Comparison of ENCODE assay signal across 1 cellular context in genomic region chr12:109173443-109174240, GRCh38.
A peak's percentile ranks its signal among the peaks of the same experiment; 100 is the strongest.
TF ChIP-seq lines count a peak whose summit lies in the region.

No MANE protein-coding gene starts in this region.

TF ChIP-seq in K562, 482 proteins besides CTCF, POLR2A, EP300 and RAD21 (continues in another document):
- TF ChIP-seq ATF1 (CRISPR knock-in tag; IDR thresholded peaks at IDR 0.05): no peak
- peak; percentile 7; the same call in 1 of the 2 replicates for TF ChIP-seq ATF1 (tag; IDR thresholded peaks at IDR 0.05)
- peak; percentile 68 for TF ChIP-seq ATF7 (IDR thresholded peaks at IDR 0.05)
- TF ChIP-seq AFF4 (CRISPR knock-in tag; IDR thresholded peaks at IDR 0.05): no peak
- TF ChIP-seq ZNF197 (CRISPR knock-in tag; IDR thresholded peaks at IDR 0.05; ENCODE audit: low read depth): peak; percentile 66
- no peak for TF ChIP-seq ZNF551 (CRISPR knock-in tag; IDR thresholded peaks at IDR 0.05)
- no peak for TF ChIP-seq POLR2B (IDR thresholded peaks at IDR 0.05; ENCODE audit: low read depth, partially characterized antibody)
- TF ChIP-seq ZEB2 (IDR thresholded peaks at IDR 0.05): no peak; the same call in 1 of the 2 replicates
- TF ChIP-seq ZNF644 (tag; IDR thresholded peaks at IDR 0.05; ENCODE audit: low read depth): peak; percentile 73; the same call in 1 of the 2 replicates
- TF ChIP-seq, protein P1, sequence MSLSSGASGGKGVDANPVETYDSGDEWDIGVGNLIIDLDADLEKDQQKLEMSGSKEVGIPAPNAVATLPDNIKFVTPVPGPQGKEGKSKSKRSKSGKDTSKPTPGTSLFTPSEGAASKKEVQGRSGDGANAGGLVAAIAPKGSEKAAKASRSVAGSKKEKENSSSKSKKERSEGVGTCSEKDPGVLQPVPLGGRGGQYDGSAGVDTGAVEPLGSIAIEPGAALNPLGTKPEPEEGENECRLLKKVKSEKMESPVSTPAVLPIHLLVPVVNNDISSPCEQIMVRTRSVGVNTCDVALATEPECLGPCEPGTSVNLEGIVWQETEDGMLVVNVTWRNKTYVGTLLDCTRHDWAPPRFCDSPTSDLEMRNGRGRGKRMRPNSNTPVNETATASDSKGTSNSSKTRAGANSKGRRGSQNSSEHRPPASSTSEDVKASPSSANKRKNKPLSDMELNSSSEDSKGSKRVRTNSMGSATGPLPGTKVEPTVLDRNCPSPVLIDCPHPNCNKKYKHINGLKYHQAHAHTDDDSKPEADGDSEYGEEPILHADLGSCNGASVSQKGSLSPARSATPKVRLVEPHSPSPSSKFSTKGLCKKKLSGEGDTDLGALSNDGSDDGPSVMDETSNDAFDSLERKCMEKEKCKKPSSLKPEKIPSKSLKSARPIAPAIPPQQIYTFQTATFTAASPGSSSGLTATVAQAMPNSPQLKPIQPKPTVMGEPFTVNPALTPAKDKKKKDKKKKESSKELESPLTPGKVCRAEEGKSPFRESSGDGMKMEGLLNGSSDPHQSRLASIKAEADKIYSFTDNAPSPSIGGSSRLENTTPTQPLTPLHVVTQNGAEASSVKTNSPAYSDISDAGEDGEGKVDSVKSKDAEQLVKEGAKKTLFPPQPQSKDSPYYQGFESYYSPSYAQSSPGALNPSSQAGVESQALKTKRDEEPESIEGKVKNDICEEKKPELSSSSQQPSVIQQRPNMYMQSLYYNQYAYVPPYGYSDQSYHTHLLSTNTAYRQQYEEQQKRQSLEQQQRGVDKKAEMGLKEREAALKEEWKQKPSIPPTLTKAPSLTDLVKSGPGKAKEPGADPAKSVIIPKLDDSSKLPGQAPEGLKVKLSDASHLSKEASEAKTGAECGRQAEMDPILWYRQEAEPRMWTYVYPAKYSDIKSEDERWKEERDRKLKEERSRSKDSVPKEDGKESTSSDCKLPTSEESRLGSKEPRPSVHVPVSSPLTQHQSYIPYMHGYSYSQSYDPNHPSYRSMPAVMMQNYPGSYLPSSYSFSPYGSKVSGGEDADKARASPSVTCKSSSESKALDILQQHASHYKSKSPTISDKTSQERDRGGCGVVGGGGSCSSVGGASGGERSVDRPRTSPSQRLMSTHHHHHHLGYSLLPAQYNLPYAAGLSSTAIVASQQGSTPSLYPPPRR (CRISPR knock-in tag; IDR thresholded peaks at IDR 0.05; ENCODE audit: borderline replicate concordance): no peak
- TF ChIP-seq XRCC3 (IDR thresholded peaks at IDR 0.05): no peak
- TF ChIP-seq GMEB1 (CRISPR knock-in tag; IDR thresholded peaks at IDR 0.05): peak; percentile 44; the same call in 1 of the 2 replicates
- TF ChIP-seq, protein P2, sequence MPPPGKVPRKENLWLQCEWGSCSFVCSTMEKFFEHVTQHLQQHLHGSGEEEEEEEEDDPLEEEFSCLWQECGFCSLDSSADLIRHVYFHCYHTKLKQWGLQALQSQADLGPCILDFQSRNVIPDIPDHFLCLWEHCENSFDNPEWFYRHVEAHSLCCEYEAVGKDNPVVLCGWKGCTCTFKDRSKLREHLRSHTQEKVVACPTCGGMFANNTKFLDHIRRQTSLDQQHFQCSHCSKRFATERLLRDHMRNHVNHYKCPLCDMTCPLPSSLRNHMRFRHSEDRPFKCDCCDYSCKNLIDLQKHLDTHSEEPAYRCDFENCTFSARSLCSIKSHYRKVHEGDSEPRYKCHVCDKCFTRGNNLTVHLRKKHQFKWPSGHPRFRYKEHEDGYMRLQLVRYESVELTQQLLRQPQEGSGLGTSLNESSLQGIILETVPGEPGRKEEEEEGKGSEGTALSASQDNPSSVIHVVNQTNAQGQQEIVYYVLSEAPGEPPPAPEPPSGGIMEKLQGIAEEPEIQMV (tag; conservative IDR thresholded peaks at IDR 0.05; ENCODE audit: low read depth): peak; percentile 41; the same call in 1 of the 2 replicates
- no peak for TF ChIP-seq LCOR (CRISPR knock-in tag; IDR thresholded peaks at IDR 0.05)
- no peak for TF ChIP-seq NR0B1 (IDR thresholded peaks at IDR 0.05; ENCODE audit: partially characterized antibody)
- TF ChIP-seq NR1H2 (CRISPR knock-in tag; IDR thresholded peaks at IDR 0.05): no peak
- TF ChIP-seq, protein P3, sequence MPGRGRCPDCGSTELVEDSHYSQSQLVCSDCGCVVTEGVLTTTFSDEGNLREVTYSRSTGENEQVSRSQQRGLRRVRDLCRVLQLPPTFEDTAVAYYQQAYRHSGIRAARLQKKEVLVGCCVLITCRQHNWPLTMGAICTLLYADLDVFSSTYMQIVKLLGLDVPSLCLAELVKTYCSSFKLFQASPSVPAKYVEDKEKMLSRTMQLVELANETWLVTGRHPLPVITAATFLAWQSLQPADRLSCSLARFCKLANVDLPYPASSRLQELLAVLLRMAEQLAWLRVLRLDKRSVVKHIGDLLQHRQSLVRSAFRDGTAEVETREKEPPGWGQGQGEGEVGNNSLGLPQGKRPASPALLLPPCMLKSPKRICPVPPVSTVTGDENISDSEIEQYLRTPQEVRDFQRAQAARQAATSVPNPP (IDR thresholded peaks at IDR 0.05; ENCODE audit: borderline replicate concordance, insufficient read depth, insufficient read length): no peak
- TF ChIP-seq TGIF2 (CRISPR knock-in tag; IDR thresholded peaks at IDR 0.05): no peak
- TF ChIP-seq ZNF696 (CRISPR knock-in tag; conservative IDR thresholded peaks at IDR 0.05): no peak
- TF ChIP-seq CCNT2 (IDR thresholded peaks at IDR 0.05; ENCODE audit: borderline replicate concordance, extremely low read depth, insufficient read length, low read depth, low read length): no peak
- no peak for TF ChIP-seq SOX6 (IDR thresholded peaks at IDR 0.05)
- TF ChIP-seq TEAD4 (IDR thresholded peaks at IDR 0.05; ENCODE audit: low read length): 0 out of 2 replicates have a peak, but pooled peaks have one; percentile 11
- no peak for TF ChIP-seq TEAD4 (CRISPR knock-in tag; IDR thresholded peaks at IDR 0.05; ENCODE audit: borderline replicate concordance)
- peak; percentile 60; the same call in 1 of the 2 replicates for TF ChIP-seq NFRKB (IDR thresholded peaks at IDR 0.05; ENCODE audit: low read depth)
- TF ChIP-seq THRAP3 (IDR thresholded peaks at IDR 0.05; ENCODE audit: borderline replicate concordance): no peak
- TF ChIP-seq ZKSCAN8 (CRISPR knock-in tag; IDR thresholded peaks at IDR 0.05): peak; percentile 54; the same call in 1 of the 2 replicates
- TF ChIP-seq ZC3H4 (CRISPR knock-in tag; IDR thresholded peaks at IDR 0.05; ENCODE audit: borderline replicate concordance): no peak
- no peak for TF ChIP-seq STAT5B (CRISPR knock-in tag; IDR thresholded peaks at IDR 0.05)
- TF ChIP-seq KAT8 (IDR thresholded peaks at IDR 0.05; ENCODE audit: low read depth): no peak
- peak; percentile 88; the same call in 1 of the 2 replicates for TF ChIP-seq ZNF830 (CRISPR knock-in tag; IDR thresholded peaks at IDR 0.05)
- TF ChIP-seq IRF1 (CRISPR knock-in tag; IDR thresholded peaks at IDR 0.05; ENCODE audit: borderline replicate concordance): no peak
- no peak for TF ChIP-seq SETDB1 (IDR thresholded peaks at IDR 0.05; ENCODE audit: low read length)
- TF ChIP-seq, protein P4, sequence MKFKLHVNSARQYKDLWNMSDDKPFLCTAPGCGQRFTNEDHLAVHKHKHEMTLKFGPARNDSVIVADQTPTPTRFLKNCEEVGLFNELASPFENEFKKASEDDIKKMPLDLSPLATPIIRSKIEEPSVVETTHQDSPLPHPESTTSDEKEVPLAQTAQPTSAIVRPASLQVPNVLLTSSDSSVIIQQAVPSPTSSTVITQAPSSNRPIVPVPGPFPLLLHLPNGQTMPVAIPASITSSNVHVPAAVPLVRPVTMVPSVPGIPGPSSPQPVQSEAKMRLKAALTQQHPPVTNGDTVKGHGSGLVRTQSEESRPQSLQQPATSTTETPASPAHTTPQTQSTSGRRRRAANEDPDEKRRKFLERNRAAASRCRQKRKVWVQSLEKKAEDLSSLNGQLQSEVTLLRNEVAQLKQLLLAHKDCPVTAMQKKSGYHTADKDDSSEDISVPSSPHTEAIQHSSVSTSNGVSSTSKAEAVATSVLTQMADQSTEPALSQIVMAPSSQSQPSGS (CRISPR knock-in tag; IDR thresholded peaks at IDR 0.05): no peak
- TF ChIP-seq POLR2AphosphoS5 (IDR thresholded peaks at IDR 0.05; ENCODE audit: control insufficient read depth, insufficient read depth, low read depth, low read length): no peak
- TF ChIP-seq NCOR1 (IDR thresholded peaks at IDR 0.05): no peak
- TF ChIP-seq RBM39 (optimal IDR thresholded peaks at IDR 0.05; ENCODE audit: low read depth, low read length): no peak
- TF ChIP-seq ZNF740 (CRISPR knock-in tag; IDR thresholded peaks at IDR 0.05): no peak
- TF ChIP-seq ZNF740 (tag; IDR thresholded peaks at IDR 0.05): 0 out of 4 replicates have a peak, but pooled peaks of 1 of the 2 experiments have one; percentile 32
- peak; percentile 78; the same call in 1 of the 2 replicates for TF ChIP-seq ZNF668 (CRISPR knock-in tag; IDR thresholded peaks at IDR 0.05)
- no peak for TF ChIP-seq CCAR2 (IDR thresholded peaks at IDR 0.05; ENCODE audit: low read depth, low read length)
- TF ChIP-seq, protein P5, sequence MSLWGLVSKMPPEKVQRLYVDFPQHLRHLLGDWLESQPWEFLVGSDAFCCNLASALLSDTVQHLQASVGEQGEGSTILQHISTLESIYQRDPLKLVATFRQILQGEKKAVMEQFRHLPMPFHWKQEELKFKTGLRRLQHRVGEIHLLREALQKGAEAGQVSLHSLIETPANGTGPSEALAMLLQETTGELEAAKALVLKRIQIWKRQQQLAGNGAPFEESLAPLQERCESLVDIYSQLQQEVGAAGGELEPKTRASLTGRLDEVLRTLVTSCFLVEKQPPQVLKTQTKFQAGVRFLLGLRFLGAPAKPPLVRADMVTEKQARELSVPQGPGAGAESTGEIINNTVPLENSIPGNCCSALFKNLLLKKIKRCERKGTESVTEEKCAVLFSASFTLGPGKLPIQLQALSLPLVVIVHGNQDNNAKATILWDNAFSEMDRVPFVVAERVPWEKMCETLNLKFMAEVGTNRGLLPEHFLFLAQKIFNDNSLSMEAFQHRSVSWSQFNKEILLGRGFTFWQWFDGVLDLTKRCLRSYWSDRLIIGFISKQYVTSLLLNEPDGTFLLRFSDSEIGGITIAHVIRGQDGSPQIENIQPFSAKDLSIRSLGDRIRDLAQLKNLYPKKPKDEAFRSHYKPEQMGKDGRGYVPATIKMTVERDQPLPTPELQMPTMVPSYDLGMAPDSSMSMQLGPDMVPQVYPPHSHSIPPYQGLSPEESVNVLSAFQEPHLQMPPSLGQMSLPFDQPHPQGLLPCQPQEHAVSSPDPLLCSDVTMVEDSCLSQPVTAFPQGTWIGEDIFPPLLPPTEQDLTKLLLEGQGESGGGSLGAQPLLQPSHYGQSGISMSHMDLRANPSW (CRISPR knock-in tag; IDR thresholded peaks at IDR 0.05): no peak
- TF ChIP-seq ZNF589 (CRISPR knock-in tag; IDR thresholded peaks at IDR 0.05; ENCODE audit: low read depth): peak; percentile 97
